8 cellular contexts compared by ENCODE assay signal in genomic region chr19:41364546-41365391, GRCh38. TPM values are rescaled to one million over a fixed set of nuclear protein-coding genes. Genes with fewer than 3 reads are reported as not detected.
DNase-seq lines count a peak whose midpoint lies in the region; ATAC-seq, FAIRE-seq and TF ChIP-seq lines count a peak whose summit lies in the region.

No MANE protein-coding gene starts in this region.

- peak overlapping the region; percentile 99 for H3K27ac ChIP-seq in iPS-18a (ENCODE audit: low read length)
- H3K27ac ChIP-seq in suprapubic skin = peak overlapping the region; percentile 99

- 76% methylated on average over 13 of the region's 13 CpGs for WGBS in suprapubic skin

- intact Hi-C loops in activated CD8-positive, alpha-beta T cell treated with anti-CD3 and anti-CD28 coated beads for 36 hours (cut with micrococcal nuclease) = no loop called here

- peak overlapping the region; percentile 99 for H3K27ac Mint-ChIP-seq in activated CD8-positive, alpha-beta T cell treated with anti-CD3 and anti-CD28 coated beads for 36 hours

- no peak for TF ChIP-seq POLR2A in suprapubic skin (IDR thresholded peaks at IDR 0.05)

- H3K36me3 ChIP-seq in iPS-18a (ENCODE audit: control insufficient read depth, low read depth, low read length) = no peaks in the 10 kb centered on the region
- H3K36me3 ChIP-seq in suprapubic skin = no peaks in the 10 kb centered on the region

- TF ChIP-seq EP300 in suprapubic skin (IDR thresholded peaks at IDR 0.05) = no peak

- DNase-seq in activated T-cell treated with anti-CD3 and anti-CD28 coated beads, Interleukin-2, amount 50 U/mL, for 4 hours = no peak
- no peak for DNase-seq in activated T-cell treated with anti-CD3 and anti-CD28 coated beads, Interleukin-2, amount 50 U/mL, for 48 hours
- no peak for DNase-seq in activated CD8-positive, alpha-beta T cell treated with anti-CD3 and anti-CD28 coated beads for 36 hours
- DNase-seq in suprapubic skin (ENCODE audit: low spot score in 2 of 2) = no peak
- DNase-seq in frontal cortex (ENCODE audit: low spot score in 2 of 2) = no peak
- DNase-seq in T-helper 9 cell = no peak
- no peak for DNase-seq in NCI-H524 (lab: John Stamatoyannopoulos, UW)

- CTCF ChIA-PET in activated CD8-positive, alpha-beta T cell treated with anti-CD3 and anti-CD28 coated beads for 36 hours (lab: Charles Lee) = interaction anchor here (0.7 to 2.4 kb wide), 15 partner anchors 8 to 232 kb away, joined by 3 to 19 read pairs (median 5); partner anchors contain the start of gene TGFB1

- H3K4me1 ChIP-seq in iPS-18a (ENCODE audit: control insufficient read depth, low read depth, low read length) (peaks cover 3% of the 10 kb centered on the region), suprapubic skin (peaks cover 31% of the 10 kb centered on the region)

- peaks cover 30% of the 10 kb centered on the region for H3K4me1 Mint-ChIP-seq in activated T-cell treated with anti-CD3 and anti-CD28 coated beads, Interleukin-2, amount 50 U/mL, for 4 hours (ENCODE audit: low read depth)
- peaks cover 24% of the 10 kb centered on the region for H3K4me1 Mint-ChIP-seq in activated CD8-positive, alpha-beta T cell treated with anti-CD3 and anti-CD28 coated beads for 36 hours (ENCODE audit: low read depth)

- no peak for TF ChIP-seq CTCF in activated CD8-positive, alpha-beta T cell treated with anti-CD3 and anti-CD28 coated beads for 36 hours (IDR thresholded peaks at IDR 0.05)
- TF ChIP-seq CTCF in suprapubic skin (IDR thresholded peaks at IDR 0.05) = no peak

- no peak for FAIRE-seq in frontal cortex (lab: Jason Lieb, UNC)

- H3K4me3 Mint-ChIP-seq in activated T-cell treated with anti-CD3 and anti-CD28 coated beads, Interleukin-2, amount 50 U/mL, for 4 hours = peak overlapping the region; percentile 86
- peak overlapping the region; percentile 96 for H3K4me3 Mint-ChIP-seq in activated CD8-positive, alpha-beta T cell treated with anti-CD3 and anti-CD28 coated beads for 36 hours

- H3K9ac ChIP-seq in iPS-18a (ENCODE audit: low read length) = peak overlapping the region; percentile 99

- POLR2A ChIA-PET in activated CD8-positive, alpha-beta T cell treated with anti-CD3 and anti-CD28 coated beads for 36 hours (lab: Charles Lee) = interaction anchor here (1.0 to 4.2 kb wide), 6 partner anchors 10 to 61 kb away, joined by 3 to 30 read pairs (median 4); no protein-coding TSS in a partner anchor

- ATAC-seq in activated T-cell treated with anti-CD3 and anti-CD28 coated beads, Interleukin-2, amount 50 U/mL, for 4 hours = no peak
- no peak for ATAC-seq in activated CD8-positive, alpha-beta T cell treated with anti-CD3 and anti-CD28 coated beads for 36 hours

- H3K36me3 Mint-ChIP-seq in activated T-cell treated with anti-CD3 and anti-CD28 coated beads, Interleukin-2, amount 50 U/mL, for 4 hours (ENCODE audit: insufficient read depth) = no peaks in the 10 kb centered on the region
- peaks cover 10% of the 10 kb centered on the region for H3K36me3 Mint-ChIP-seq in activated CD8-positive, alpha-beta T cell treated with anti-CD3 and anti-CD28 coated beads for 36 hours (ENCODE audit: low read depth)

- peak overlapping the region; percentile 98 for H3K4me3 ChIP-seq in iPS-18a (ENCODE audit: low read length)
- H3K4me3 ChIP-seq in suprapubic skin = peak overlapping the region; percentile 76

- no peaks in the 10 kb centered on the region for H3K27me3 ChIP-seq in iPS-18a (ENCODE audit: control insufficient read depth, insufficient read depth, low read length)
- no peaks in the 10 kb centered on the region for H3K27me3 ChIP-seq in suprapubic skin

- H3K9me3 Mint-ChIP-seq in activated T-cell treated with anti-CD3 and anti-CD28 coated beads, Interleukin-2, amount 50 U/mL, for 4 hours = no peaks in the 10 kb centered on the region
- no peaks in the 10 kb centered on the region for H3K9me3 Mint-ChIP-seq in activated CD8-positive, alpha-beta T cell treated with anti-CD3 and anti-CD28 coated beads for 36 hours

- no peaks in the 10 kb centered on the region for H3K27me3 Mint-ChIP-seq in activated T-cell treated with anti-CD3 and anti-CD28 coated beads, Interleukin-2, amount 50 U/mL, for 4 hours (ENCODE audit: low read depth)
- H3K27me3 Mint-ChIP-seq in activated CD8-positive, alpha-beta T cell treated with anti-CD3 and anti-CD28 coated beads for 36 hours = no peaks in the 10 kb centered on the region

- no peaks in the 10 kb centered on the region for H3K9me3 ChIP-seq in iPS-18a (ENCODE audit: control insufficient read depth, low read depth, low read length)
- no peaks in the 10 kb centered on the region for H3K9me3 ChIP-seq in suprapubic skin

RNA-seq across cellular contexts. Expression of gene B9D2, which starts 0.8 kb away (rescaled TPM):
- total RNA-seq in activated T-cell treated with anti-CD3 and anti-CD28 coated beads, Interleukin-2, amount 50 U/mL, for 4 hours = 1 to 10 TPM; 5.4 to 5.7 (median 5.7) TPM
- total RNA-seq in activated CD8-positive, alpha-beta T cell treated with anti-CD3 and anti-CD28 coated beads for 36 hours = 1 to 10 TPM; 3.1 to 5.1 TPM
- total RNA-seq in suprapubic skin (1 to 10 TPM; 2.8 to 9.3 (median 4.8) TPM), frontal cortex (5.3 TPM)

RNA-seq across cellular contexts. Expression of gene TGFB1, which starts 11.0 kb away (rescaled TPM):
- 100 to 1,000 TPM; 134 to 168 (median 142) TPM for total RNA-seq in activated T-cell treated with anti-CD3 and anti-CD28 coated beads, Interleukin-2, amount 50 U/mL, for 4 hours
- 100 to 1,000 TPM; 112 to 123 TPM for total RNA-seq in activated CD8-positive, alpha-beta T cell treated with anti-CD3 and anti-CD28 coated beads for 36 hours
- total RNA-seq in suprapubic skin (10 to 100 TPM; 16.4 to 19.9 (median 17.4) TPM), frontal cortex (0.41 TPM)

RNA-seq across cellular contexts. Expression of gene TMEM91, which starts 11.6 kb away (rescaled TPM):
- total RNA-seq in activated T-cell treated with anti-CD3 and anti-CD28 coated beads, Interleukin-2, amount 50 U/mL, for 4 hours = 1 to 10 TPM; 1.2 to 2.4 (median 1.5) TPM
- 1 to 10 TPM; 8.9 to 9.1 TPM for total RNA-seq in activated CD8-positive, alpha-beta T cell treated with anti-CD3 and anti-CD28 coated beads for 36 hours
- total RNA-seq in suprapubic skin = 100 to 1,000 TPM in 2 of 4 donors, 10 to 100 TPM in 2; 29.6 to 109 (median 88.1) TPM
- 6.5 TPM for total RNA-seq in frontal cortex

RNA-seq across cellular contexts. Expression of gene EXOSC5, which starts 32.4 kb away (rescaled TPM):
- 10 to 100 TPM; 86.3 to 95.5 (median 94.5) TPM for total RNA-seq in activated T-cell treated with anti-CD3 and anti-CD28 coated beads, Interleukin-2, amount 50 U/mL, for 4 hours
- 10 to 100 TPM; 46.6 to 47.0 TPM for total RNA-seq in activated CD8-positive, alpha-beta T cell treated with anti-CD3 and anti-CD28 coated beads for 36 hours
- total RNA-seq in suprapubic skin (10 to 100 TPM; 23.0 to 51.5 (median 31.9) TPM), frontal cortex (14.7 TPM)

RNA-seq across cellular contexts. Expression of gene BCKDHA, which starts 32.8 kb away (rescaled TPM):
- total RNA-seq in activated T-cell treated with anti-CD3 and anti-CD28 coated beads, Interleukin-2, amount 50 U/mL, for 4 hours = 10 to 100 TPM; 23.7 to 29.1 (median 26.7) TPM
- 10 to 100 TPM; 32.3 to 36.9 TPM for total RNA-seq in activated CD8-positive, alpha-beta T cell treated with anti-CD3 and anti-CD28 coated beads for 36 hours
- total RNA-seq in suprapubic skin (100 to 1,000 TPM in 1 of 4 donors, 10 to 100 TPM in 3; 49.7 to 112 (median 76.2) TPM), frontal cortex (28.1 TPM)

Comparison
In these comparisons a context has a peak if more than half of its experiments do, and no peak if none do; other contexts are left out.
1. RNA of gene TGFB1, which starts 11.0 kb away (total RNA-seq): 134 to 168 TPM in activated T-cell treated with anti-CD3 and anti-CD28 coated beads, Interleukin-2, amount 50 U/mL, for 4 hours, 112 to 123 TPM in activated CD8-positive, alpha-beta T cell treated with anti-CD3 and anti-CD28 coated beads for 36 hours and 16.4 to 19.9 TPM in suprapubic skin; 0.41 TPM in frontal cortex (single experiment); every median in the first group is over 10 times any median in the second.